1 cellular context compared by ENCODE assay signal in the genomic region with DNA sequence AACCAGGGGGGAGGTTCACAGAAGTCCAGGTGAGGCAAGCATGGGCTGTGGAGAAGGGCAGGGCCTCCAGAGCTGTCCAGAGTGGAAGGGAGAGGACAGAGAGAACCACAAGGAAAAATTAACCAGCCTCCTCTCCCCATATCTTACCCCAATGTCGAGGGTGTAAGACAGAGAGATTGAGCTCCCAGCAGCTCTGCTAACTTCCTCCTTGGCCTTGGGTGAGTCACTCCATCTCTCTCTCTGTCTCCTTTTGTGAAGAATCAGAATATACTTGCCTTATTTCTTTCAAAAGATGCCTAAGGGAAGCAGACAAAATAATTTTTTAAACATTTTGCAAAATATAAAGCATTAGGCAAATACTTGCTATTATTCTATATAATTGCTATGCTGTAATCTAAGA.
TF ChIP-seq lines count a peak whose summit lies in the region.

No MANE protein-coding gene starts in this region.

TF ChIP-seq in GM23338, 12 proteins besides CTCF, POLR2A, EP300 and RAD21 (continued from another document):
- no peak for TF ChIP-seq CREB1 (CRISPR knock-in tag; IDR thresholded peaks at IDR 0.05; ENCODE audit: low read depth)
